ENCODE assay signal across 16 cellular contexts in the genomic region with DNA sequence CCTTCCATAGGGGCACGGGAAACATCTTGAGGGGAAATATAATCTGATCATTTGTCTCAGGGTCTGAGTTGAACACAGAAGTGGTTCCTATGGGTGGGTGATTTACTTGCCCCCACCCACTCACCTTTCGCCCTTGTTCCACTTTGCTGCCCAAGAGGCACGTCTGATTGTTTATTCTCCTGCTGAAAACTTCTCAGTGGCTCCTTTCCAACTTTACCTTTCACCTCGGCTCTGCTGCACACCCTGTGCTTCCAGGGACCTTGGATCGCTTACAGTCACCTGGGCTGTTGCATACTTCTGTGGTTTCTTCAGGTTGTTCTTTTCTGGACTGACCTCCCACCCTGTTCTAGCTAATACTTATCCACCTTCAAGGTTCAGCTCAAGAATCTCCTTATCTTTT.
"Had no signal": no experiment of that assay in that cellular context is flagged by ENCODE, and none has a peak within 500 bp of the region (broad histone marks: within the 10 kb centered on the region; RNA-seq: fewer than 3 reads in every experiment).

No MANE protein-coding gene starts in this region.

- H3K4me3 ChIP-seq: gastroesophageal sphincter, left ventricle myocardium inferior had no signal

- H3K36me3 ChIP-seq: gastroesophageal sphincter, left ventricle myocardium inferior had no signal

- H3K27ac ChIP-seq: gastroesophageal sphincter, left ventricle myocardium inferior had no signal

- ATAC-seq: activated CD8-positive, alpha-beta T cell treated with anti-CD3 and anti-CD28 coated beads, Interleukin-2, amount 10 ng/mL, durations not matched to agents 7 days and 5 days; activated T-cell treated with anti-CD3 and anti-CD28 coated beads, Interleukin-2, amount 50 U/mL, for 4 hours; esophagus mucosa; gastroesophageal sphincter had no signal

- DNase-seq: activated CD4-positive, alpha-beta T cell treated with anti-CD3 and anti-CD28 coated beads, Interleukin-2, amount 10 ng/mL, durations not matched to agents 24 days and 14 days; activated CD8-positive, alpha-beta memory T cell treated with anti-CD3 and anti-CD28 coated beads, Interleukin-2, amount 50 U/mL, for 4 hours; activated CD8-positive, alpha-beta T cell treated with anti-CD3 and anti-CD28 coated beads, Interleukin-2, amount 10 ng/mL, durations not matched to agents 7 days and 5 days; activated effector memory CD4-positive, alpha-beta T cell treated with Interleukin-2 at 50 U/mL for 16 hours; activated T-cell treated with anti-CD3 and anti-CD28 coated beads, Interleukin-2, amount 50 U/mL, for 4 hours; cerebellar nuclear complex; effector CD4-positive, alpha-beta T cell; left ventricle myocardium inferior; naive B cell; stimulated activated CD4-positive, alpha-beta T cell treated with anti-CD3 and anti-CD28 coated beads, Interleukin-12 subunit alpha, Interleukin-12 subunit beta, amount 100 ng/mL, for 4 hours; stimulated activated CD4-positive, alpha-beta T cell treated with anti-CD3 and anti-CD28 coated beads, Interleukin-1b, Interleukin-23, amount 100 ng/mL, for 48 hours; stimulated activated naive CD4-positive, alpha-beta T cell treated with Interleukin-2 at 50 U/mL for 16 hours; T-helper 1 cell; T-helper 9 cell had no signal

- H3K27me3 ChIP-seq: gastroesophageal sphincter had no signal
